8 cellular contexts compared by ENCODE assay signal in the genomic region with DNA sequence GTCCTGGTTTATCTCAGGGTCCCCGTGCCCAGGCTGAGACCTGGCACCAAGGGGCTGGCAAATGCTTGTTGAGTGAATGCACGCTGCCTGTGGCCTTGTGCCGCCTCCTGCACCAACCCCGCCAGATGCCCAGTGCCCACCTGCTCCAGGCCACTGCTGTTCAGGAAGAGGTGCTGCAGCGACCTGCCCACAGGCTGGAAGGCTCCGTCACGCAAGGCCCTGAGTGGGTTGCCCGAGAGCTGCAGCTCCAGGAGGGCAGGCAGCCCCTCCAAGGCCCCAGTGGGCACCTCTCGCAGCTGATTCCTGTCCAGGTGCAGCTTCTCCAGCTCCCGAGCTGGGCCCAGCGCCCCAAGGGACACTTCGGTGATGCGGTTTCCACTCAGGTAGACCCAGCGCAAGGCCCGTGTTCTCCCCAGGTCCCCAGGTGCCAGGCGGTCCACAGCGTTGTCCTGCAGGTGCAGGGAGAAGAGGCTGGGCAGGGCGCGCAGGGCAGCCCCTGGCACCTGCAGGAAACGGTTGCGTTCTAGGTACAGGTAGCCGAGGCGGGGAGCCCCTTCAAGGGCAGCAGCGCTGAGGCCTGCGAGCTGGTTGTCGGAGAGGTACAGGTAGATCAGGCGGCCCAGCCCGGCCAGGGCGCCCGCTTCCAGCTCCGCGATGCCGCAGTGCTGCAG. TPM values are rescaled to one million over a fixed set of nuclear protein-coding genes. Genes with fewer than 3 reads are reported as not detected.
DNase-seq lines count a peak whose midpoint lies in the region; ATAC-seq and TF ChIP-seq lines count a peak whose summit lies in the region.

No MANE protein-coding gene starts in this region.

- no peaks in the 10 kb centered on the region for H3K27me3 Mint-ChIP-seq in memory B cell

- no peaks in the 10 kb centered on the region for H3K27me3 ChIP-seq in cardiac muscle cell
- H3K27me3 ChIP-seq in body of pancreas = no peaks in the 10 kb centered on the region
- no peaks in the 10 kb centered on the region for H3K27me3 ChIP-seq in upper lobe of left lung

- intact Hi-C loops in Right ventricle myocardium superior (cut with DNase I) = no loop called here
- intact Hi-C loops in body of pancreas (cut with DNase I) = loop anchor here (10.0 kb wide), 1 partner anchor 312 kb away; no protein-coding TSS in a partner anchor
- intact Hi-C loops in head of caudate nucleus (cut with DNase I) = loop anchor here (10.0 kb wide), 1 partner anchor 48 kb away; the partner anchor contains the start of gene RANGAP1

- no peak overlapping the region for H3K27ac Mint-ChIP-seq in memory B cell

- TF ChIP-seq POLR2A in body of pancreas (IDR thresholded peaks at IDR 0.05) (no peak), upper lobe of left lung (IDR thresholded peaks at IDR 0.05) (no peak)

- WGBS in body of pancreas, 2 donors = 39% methylated on average over 32 of the region's 33 CpGs; no CpG with 5 or more reads in 1 of the 2 donors
- WGBS in upper lobe of left lung, 2 donors = 56 to 62% methylated on average over 3 to 30 of the region's 33 CpGs

- ATAC-seq in Right ventricle myocardium superior (ENCODE audit: poor library complexity) (no peak), body of pancreas (peak; percentile 9), memory B cell (ENCODE audit: low read depth) (no peak), upper lobe of left lung (ENCODE audit: low FRiP score in 2 of 2) (peak in 1 of 2 donors; percentile 2)

- peak overlapping the region; percentile 85 for H3K4me3 Mint-ChIP-seq in memory B cell

- DNase-seq in cardiac muscle cell (ENCODE audit: low read depth in 1 of 2, low spot score in 1 of 2) = no peak
- no peak for DNase-seq in Right ventricle myocardium superior
- no peak for DNase-seq in body of pancreas
- no peak for DNase-seq in memory B cell (ENCODE audit: low spot score in 2 of 2)
- no peak for DNase-seq in upper lobe of left lung
- no peak for DNase-seq in head of caudate nucleus
- no peak for DNase-seq in pons (ENCODE audit: low spot score)
- no peak for DNase-seq in COLO668 (lab: John Stamatoyannopoulos, UW; ENCODE audit: unreplicated experiment)

- no peaks in the 10 kb centered on the region for H3K36me3 Mint-ChIP-seq in memory B cell

- TF ChIP-seq EP300 in upper lobe of left lung (IDR thresholded peaks at IDR 0.05) = no peak

- H3K4me1 ChIP-seq in cardiac muscle cell (ENCODE audit: low read depth) (no peaks in the 10 kb centered on the region), body of pancreas (peaks cover 21% of the 10 kb centered on the region), upper lobe of left lung (peaks cover 12 to 30% (median 17%) of the 10 kb centered on the region in 4 donors)

- H3K9me3 Mint-ChIP-seq in memory B cell = no peaks in the 10 kb centered on the region

- TF ChIP-seq CTCF in cardiac muscle cell (IDR thresholded peaks at IDR 0.05; ENCODE audit: low read depth, low read length) = no peak
- TF ChIP-seq CTCF in body of pancreas (IDR thresholded peaks at IDR 0.05) = no peak
- TF ChIP-seq CTCF in upper lobe of left lung (IDR thresholded peaks at IDR 0.05) = no peak

- no peaks in the 10 kb centered on the region for H3K9me3 ChIP-seq in cardiac muscle cell (ENCODE audit: low read depth)
- no peaks in the 10 kb centered on the region for H3K9me3 ChIP-seq in body of pancreas
- H3K9me3 ChIP-seq in upper lobe of left lung = no peaks in the 10 kb centered on the region

- peak overlapping the region; percentile 10 for H3K4me3 ChIP-seq in cardiac muscle cell
- no peak overlapping the region for H3K4me3 ChIP-seq in body of pancreas
- H3K4me3 ChIP-seq in upper lobe of left lung = peak overlapping the region; percentile 34 to 69 (median 59)

- H3K36me3 ChIP-seq in cardiac muscle cell = no peaks in the 10 kb centered on the region
- no peaks in the 10 kb centered on the region for H3K36me3 ChIP-seq in body of pancreas (replicated peaks in 1 of 2; ENCODE audit: insufficient read depth in 1 of 2, low read depth in 2 of 2)
- no peaks in the 10 kb centered on the region for H3K36me3 ChIP-seq in upper lobe of left lung

- no peak overlapping the region for H3K27ac ChIP-seq in cardiac muscle cell
- H3K27ac ChIP-seq in body of pancreas = peak overlapping the region in 3 of 4 donors; percentile 33 to 60 (median 59)
- H3K27ac ChIP-seq in upper lobe of left lung = peak overlapping the region in 3 of 4 donors; percentile 36 to 79 (median 48)

- peaks cover 11% of the 10 kb centered on the region for H3K4me1 Mint-ChIP-seq in memory B cell

RNA-seq across cellular contexts. Expression of gene CHADL, which starts 3.6 kb away (rescaled TPM):
- total RNA-seq in cardiac muscle cell (3.3 and 4.0 TPM in 2 replicates), Right ventricle myocardium superior (22.6 TPM), body of pancreas (1 to 10 TPM; 1.8 to 6.3 TPM), upper lobe of left lung (10 to 100 TPM in 1 of 6 donors, 1 to 10 TPM in 5; 2.0 to 12.6 (median 4.4) TPM)
- 0.49 and 1.8 TPM in 2 replicates for polyA plus RNA-seq in cardiac muscle cell

RNA-seq across cellular contexts. Expression of gene L3MBTL2, which starts 32.1 kb away (rescaled TPM):
- total RNA-seq in cardiac muscle cell (24.9 and 27.0 TPM in 2 replicates), Right ventricle myocardium superior (14.9 TPM), body of pancreas (10 to 100 TPM in 1 of 2 donors, 1 to 10 TPM in 1; 5.7 to 21.1 TPM), upper lobe of left lung (10 to 100 TPM; 15.4 to 38.8 (median 24.7) TPM)
- polyA plus RNA-seq in cardiac muscle cell = 21.4 and 25.5 TPM in 2 replicates

RNA-seq across cellular contexts. Expression of gene RANGAP1, which starts 48.8 kb away (rescaled TPM):
- 68.7 and 125 TPM in 2 replicates for total RNA-seq in cardiac muscle cell
- 43.3 and 78.4 TPM in 2 replicates for polyA plus RNA-seq in cardiac muscle cell
- total RNA-seq in Right ventricle myocardium superior = 42.8 TPM
- 10 to 100 TPM; 45.4 to 62.3 TPM for total RNA-seq in body of pancreas
- total RNA-seq in upper lobe of left lung = 10 to 100 TPM; 27.0 to 60.8 (median 52.4) TPM

Comparison
In these comparisons a context has a peak if more than half of its experiments do, and no peak if none do; other contexts are left out.
1. H3K4me3 ChIP-seq: peak in cardiac muscle cell (single experiment) and upper lobe of left lung (4 of 4); none in body of pancreas (0 of 2).